ENCODE assay signal across 14 cellular contexts in genomic region chr7:40644454-40645188, GRCh38.
DNase-seq lines count a peak whose midpoint lies in the region; ATAC-seq and TF ChIP-seq lines count a peak whose summit lies in the region.
"Had no signal": no experiment of that assay in that cellular context is flagged by ENCODE, and none has a peak within 500 bp of the region (broad histone marks: within the 10 kb centered on the region; RNA-seq: fewer than 3 reads in every experiment).

No MANE protein-coding gene starts in this region.

- no peak overlapping the region for H2BK5ac ChIP-seq in H9 (ENCODE audit: insufficient read length, low read length)

- no peak overlapping the region for H3K14ac ChIP-seq in H9 (ENCODE audit: insufficient read depth, low read length)

- H3K4ac ChIP-seq in H9 (ENCODE audit: low read depth, low read length), result no peak overlapping the region

- no peak overlapping the region for H2AFZ ChIP-seq in H9 (ENCODE audit: low read length)

- H3K36me3 Mint-ChIP-seq in activated CD4-positive, alpha-beta T cell treated with anti-CD3 and anti-CD28 coated beads, Interleukin-2, amount 10 ng/mL, durations not matched to agents 24 days and 14 days (ENCODE audit: low read depth), result no peaks in the 10 kb centered on the region
- H3K36me3 Mint-ChIP-seq in H9 (ENCODE audit: insufficient read depth in 1 of 3, low read depth in 3 of 3), result no peaks in the 10 kb centered on the region; a peak in 1 of 7 replicates
- H3K36me3 Mint-ChIP-seq in mesothelial cell of epicardium, result no peaks in the 10 kb centered on the region
- H3K36me3 Mint-ChIP-seq: T-cell had no signal

- no peak overlapping the region for H3K56ac ChIP-seq in H9 (ENCODE audit: insufficient read length, low read depth, low read length)

- no peak overlapping the region for H3K9ac ChIP-seq in H9 (ENCODE audit: extremely low read depth, insufficient read length, low read length)

- DNase-seq in activated CD4-positive, alpha-beta T cell treated with anti-CD3 and anti-CD28 coated beads, Interleukin-2, amount 10 ng/mL, durations not matched to agents 24 days and 14 days, result peak; percentile 59
- no peak for DNase-seq in activated CD4-positive, alpha-beta T cell treated with anti-CD3 and anti-CD28 coated beads for 1 hour
- peak; percentile 26 for DNase-seq in H9
- DNase-seq in SK-N-DZ (ENCODE audit: low spot score), result peak; percentile 15
- no peak for DNase-seq in mesothelial cell of epicardium (ENCODE audit: low spot score in 2 of 2, unreplicated experiment in 2 of 2)
- DNase-seq in NCI-H146 (lab: John Stamatoyannopoulos, UW), result no peak
- DNase-seq: amygdala, MV-4-11, NCI-H2227 treated with DMSO at 0.1 percent for 48 hours, spleen, T-cell had no signal

- ATAC-seq in GM18519 (IDR thresholded peaks at IDR 0.05; ENCODE audit: low FRiP score, unreplicated experiment) (no peak), GM18909 (IDR thresholded peaks at IDR 0.05; ENCODE audit: poor library complexity, unreplicated experiment) (no peak)

- no peak overlapping the region for H2BK12ac ChIP-seq in H9 (ENCODE audit: insufficient read length, low read depth, low read length)

- no peak overlapping the region for H4K91ac ChIP-seq in H9 (ENCODE audit: insufficient read length, low read depth, low read length)

- no peak for TF ChIP-seq CTCF in H9 (conservative IDR thresholded peaks at IDR 0.05)
- TF ChIP-seq CTCF in mesothelial cell of epicardium (IDR thresholded peaks at IDR 0.05; ENCODE audit: unreplicated experiment), result no peak

- no peak overlapping the region for H3K4me2 ChIP-seq in H9 (ENCODE audit: insufficient read depth, insufficient read length, low read length)

- H3K18ac ChIP-seq in H9 (ENCODE audit: insufficient read length, low read depth, low read length), result no peak overlapping the region

- no peak overlapping the region for H4K8ac ChIP-seq in H9 (replicated peaks; ENCODE audit: insufficient read length, low read depth, low read length)

- no peaks in the 10 kb centered on the region for H3K79me2 ChIP-seq in H9 (ENCODE audit: insufficient read depth, low read length)

- no peaks in the 10 kb centered on the region for H3K9me3 ChIP-seq in H9 (ENCODE audit: control insufficient read depth, low read depth, low read length)
- H3K9me3 ChIP-seq: prostate gland, spleen had no signal

- H3K23ac ChIP-seq in H9 (ENCODE audit: insufficient read length, low read depth, low read length), result no peak overlapping the region

- no peak overlapping the region for H3K4me3 Mint-ChIP-seq in activated CD4-positive, alpha-beta T cell treated with anti-CD3 and anti-CD28 coated beads, Interleukin-2, amount 10 ng/mL, durations not matched to agents 24 days and 14 days
- no peak overlapping the region for H3K4me3 Mint-ChIP-seq in H9
- H3K4me3 Mint-ChIP-seq in mesothelial cell of epicardium, result no peak overlapping the region

- H3K79me1 ChIP-seq in H9 (ENCODE audit: insufficient read depth, low read depth, low read length, poor library complexity, severe bottlenecking), result no peaks in the 10 kb centered on the region

- no peak overlapping the region for H2AK5ac ChIP-seq in H9 (ENCODE audit: insufficient read length, low read length)

- no peak overlapping the region for H3K27ac ChIP-seq in H9 (ENCODE audit: insufficient read length, low read depth, low read length)
- H3K27ac ChIP-seq: prostate gland, spleen had no signal

- no CpG with 5 or more reads among the region's 15 CpGs for WGBS in H9 (ENCODE audit: extremely low coverage, insufficient read length, low lambda C conversion rate)

- intact Hi-C loops in activated CD4-positive, alpha-beta T cell treated with anti-CD3 and anti-CD28 coated beads, Interleukin-2, amount 10 ng/mL, durations not matched to agents 24 days and 14 days (cut with micrococcal nuclease), result no loop called here

- H4K5ac ChIP-seq in H9 (ENCODE audit: insufficient read length, low read depth, low read length), result no peak overlapping the region

- no peaks in the 10 kb centered on the region for H4K20me1 ChIP-seq in H9 (ENCODE audit: control insufficient read depth, insufficient read depth, insufficient read length)

- H3K27me3 Mint-ChIP-seq in activated CD4-positive, alpha-beta T cell treated with anti-CD3 and anti-CD28 coated beads, Interleukin-2, amount 10 ng/mL, durations not matched to agents 24 days and 14 days, result no peaks in the 10 kb centered on the region
- H3K27me3 Mint-ChIP-seq in H9 (ENCODE audit: low read depth) (no peaks in the 10 kb centered on the region; the same call in 1 of the 2 replicates), mesothelial cell of epicardium (ENCODE audit: low read depth) (no peaks in the 10 kb centered on the region)
- H3K27me3 Mint-ChIP-seq: T-cell had no signal

- H3K27me3 ChIP-seq in H9 (ENCODE audit: insufficient read depth, low read length), result no peaks in the 10 kb centered on the region
- H3K27me3 ChIP-seq: spleen had no signal

- no peak overlapping the region for H2BK120ac ChIP-seq in H9 (ENCODE audit: low read depth, low read length, poor library complexity, severe bottlenecking)

- no peak overlapping the region for H2BK20ac ChIP-seq in H9 (ENCODE audit: low read depth, low read length, poor library complexity, severe bottlenecking)

- H3K4me1 Mint-ChIP-seq in activated CD4-positive, alpha-beta T cell treated with anti-CD3 and anti-CD28 coated beads, Interleukin-2, amount 10 ng/mL, durations not matched to agents 24 days and 14 days, result peaks cover 5% of the 10 kb centered on the region
- H3K4me1 Mint-ChIP-seq in H9 (peaks cover 13 to 16% of the 10 kb centered on the region in 2 experiments), mesothelial cell of epicardium (peaks cover 71% of the 10 kb centered on the region)

- H3K4me1 ChIP-seq in H9 (ENCODE audit: insufficient read depth, low read length), result no peaks in the 10 kb centered on the region
- H3K4me1 ChIP-seq: prostate gland, spleen had no signal

- H3K23me2 ChIP-seq in H9 (ENCODE audit: insufficient read length, low read depth, low read length, poor library complexity, severe bottlenecking), result no peaks in the 10 kb centered on the region

- no peak overlapping the region for H3T11ph ChIP-seq in H9 (ENCODE audit: low read length)

- H2BK15ac ChIP-seq in H9 (ENCODE audit: low read depth, low read length), result no peak overlapping the region

- H3K27ac Mint-ChIP-seq in activated CD4-positive, alpha-beta T cell treated with anti-CD3 and anti-CD28 coated beads, Interleukin-2, amount 10 ng/mL, durations not matched to agents 24 days and 14 days, result no peak overlapping the region
- H3K27ac Mint-ChIP-seq in H9 (peak overlapping the region in 2 of 3 experiments; percentile 32 to 36; a peak in 3 of 7 replicates), mesothelial cell of epicardium (peak overlapping the region; percentile 22)
- H3K27ac Mint-ChIP-seq: T-cell had no signal

- no peaks in the 10 kb centered on the region for H3K9me3 Mint-ChIP-seq in activated CD4-positive, alpha-beta T cell treated with anti-CD3 and anti-CD28 coated beads, Interleukin-2, amount 10 ng/mL, durations not matched to agents 24 days and 14 days
- H3K9me3 Mint-ChIP-seq in H9, result no peaks in the 10 kb centered on the region
- no peaks in the 10 kb centered on the region for H3K9me3 Mint-ChIP-seq in mesothelial cell of epicardium
- H3K9me3 Mint-ChIP-seq: T-cell had no signal

Comparison
In these comparisons a context has a peak if more than half of its experiments do, and no peak if none do; other contexts are left out.
1. DNase-seq: peak in activated CD4-positive, alpha-beta T cell treated with anti-CD3 and anti-CD28 coated beads, Interleukin-2, amount 10 ng/mL, durations not matched to agents 24 days and 14 days (single experiment), H9 (single experiment) and SK-N-DZ (single experiment); none in activated CD4-positive, alpha-beta T cell treated with anti-CD3 and anti-CD28 coated beads for 1 hour (single experiment), mesothelial cell of epicardium (0 of 2) and NCI-H146 (single experiment).